In genomic region chr7:7640221-7641128, GRCh38 we compare ENCODE assay signal across 1 cellular context.
TF ChIP-seq lines count a peak whose summit lies in the region.

Gene UMAD1 (plus strand): TSS chr7:7640752. CDS start chr7:7673372, 32,620 bp downstream.

TF ChIP-seq in HepG2, 621 proteins besides CTCF, POLR2A, EP300 and RAD21 (continued from another document and continues in another):
- TF ChIP-seq ARID4A (CRISPR knock-in tag; IDR thresholded peaks at IDR 0.05; ENCODE audit: borderline replicate concordance): peak; percentile 98
- TF ChIP-seq ETV6 (CRISPR knock-in tag; conservative IDR thresholded peaks at IDR 0.05): 0 out of 2 replicates have a peak, but pooled peaks have one; percentile 46
- TF ChIP-seq ZBTB21 (CRISPR knock-in tag; IDR thresholded peaks at IDR 0.05): peak; percentile 70
- peak; percentile 50; the same call in 1 of the 2 replicates for TF ChIP-seq UBTF (CRISPR knock-in tag; IDR thresholded peaks at IDR 0.05)
- peak; percentile 83 for TF ChIP-seq BATF2 (CRISPR knock-in tag; IDR thresholded peaks at IDR 0.05)
- peak; percentile 32 for TF ChIP-seq MYPOP (CRISPR knock-in tag; IDR thresholded peaks at IDR 0.05)
- 0 out of 2 replicates have a peak, but pooled peaks have one; percentile 28 for TF ChIP-seq FOSL2 (CRISPR knock-in tag; IDR thresholded peaks at IDR 0.05)
- TF ChIP-seq HIC2 (CRISPR knock-in tag; IDR thresholded peaks at IDR 0.05; ENCODE audit: low read depth): 0 out of 2 replicates have a peak, but pooled peaks have one; percentile 48
- peak; percentile 77 for TF ChIP-seq ASH2L (IDR thresholded peaks at IDR 0.05; ENCODE audit: insufficient read length, low read depth, low read length)
- TF ChIP-seq GFI1 (CRISPR knock-in tag; IDR thresholded peaks at IDR 0.05; ENCODE audit: borderline replicate concordance): peak; percentile 31; the same call in 1 of the 2 replicates
- peak; percentile 56; the same call in 1 of the 2 replicates for TF ChIP-seq ZNF607 (CRISPR knock-in tag; IDR thresholded peaks at IDR 0.05; ENCODE audit: borderline replicate concordance)
- TF ChIP-seq MAX (IDR thresholded peaks at IDR 0.05): peak; percentile 71
- TF ChIP-seq HNF4G (IDR thresholded peaks at IDR 0.05; ENCODE audit: borderline replicate concordance, low read depth, low read length): no peak; the same call in 1 of the 2 replicates
- TF ChIP-seq HNF4G (CRISPR knock-in tag; IDR thresholded peaks at IDR 0.05; ENCODE audit: borderline replicate concordance, low read depth): no peak
- TF ChIP-seq NCOR1 (IDR thresholded peaks at IDR 0.05; ENCODE audit: borderline replicate concordance, low read length): no peak
- TF ChIP-seq SUZ12 (IDR thresholded peaks at IDR 0.05; ENCODE audit: low read depth, low read length): 0 out of 2 replicates have a peak, but pooled peaks have one; percentile 16
- no peak for TF ChIP-seq ZNF546 (CRISPR knock-in tag; conservative IDR thresholded peaks at IDR 0.05)
- peak; percentile 53 for TF ChIP-seq TEAD3 (CRISPR knock-in tag; optimal IDR thresholded peaks at IDR 0.05; ENCODE audit: borderline replicate concordance)
- TF ChIP-seq XRCC5 (optimal IDR thresholded peaks at IDR 0.05; ENCODE audit: low read length): peak; percentile 64
- TF ChIP-seq DMTF1 (CRISPR knock-in tag; IDR thresholded peaks at IDR 0.05): no peak
- TF ChIP-seq MIXL1 (CRISPR knock-in tag; IDR thresholded peaks at IDR 0.05): peak; percentile 27; the same call in 1 of the 2 replicates
- no peak for TF ChIP-seq NFE2L2 (IDR thresholded peaks at IDR 0.05; ENCODE audit: low read length)
- TF ChIP-seq ARID3A (IDR thresholded peaks at IDR 0.05; ENCODE audit: low read depth, low read length): no peak
- peak; percentile 50; the same call in 1 of the 2 replicates for TF ChIP-seq NKX3-1 (CRISPR knock-in tag; IDR thresholded peaks at IDR 0.05)
- TF ChIP-seq ARNT2 (CRISPR knock-in tag; IDR thresholded peaks at IDR 0.05; ENCODE audit: low read depth): peak; percentile 81
- TF ChIP-seq PTBP1 (IDR thresholded peaks at IDR 0.05; ENCODE audit: low read depth, low read length, poor library complexity, severe bottlenecking): no peak
- peak; percentile 37; the same call in 1 of the 2 replicates for TF ChIP-seq IRF2 (CRISPR knock-in tag; IDR thresholded peaks at IDR 0.05)
- peak; percentile 73; the same call in 1 of the 2 replicates for TF ChIP-seq ETV5 (CRISPR knock-in tag; IDR thresholded peaks at IDR 0.05; ENCODE audit: borderline replicate concordance)
- peak; percentile 56; the same call in 1 of the 2 replicates for TF ChIP-seq SNAPC2 (CRISPR knock-in tag; IDR thresholded peaks at IDR 0.05)
- TF ChIP-seq ZNF713 (CRISPR knock-in tag; IDR thresholded peaks at IDR 0.05): no peak
- TF ChIP-seq ZNF564 (CRISPR knock-in tag; IDR thresholded peaks at IDR 0.05): 0 out of 2 replicates have a peak, but pooled peaks have one; percentile 40
- TF ChIP-seq SALL2 (CRISPR knock-in tag; IDR thresholded peaks at IDR 0.05): peak; percentile 52; the same call in 1 of the 2 replicates
- no peak for TF ChIP-seq GTF2F1 (IDR thresholded peaks at IDR 0.05; ENCODE audit: low read length)
- TF ChIP-seq HBP1 (CRISPR knock-in tag; IDR thresholded peaks at IDR 0.05; ENCODE audit: low read depth): no peak
- TF ChIP-seq JUN (CRISPR knock-in tag; IDR thresholded peaks at IDR 0.05): no peak
- no peak for TF ChIP-seq STAT5B (CRISPR knock-in tag; IDR thresholded peaks at IDR 0.05)
- TF ChIP-seq LBX2 (CRISPR knock-in tag; IDR thresholded peaks at IDR 0.05; ENCODE audit: borderline replicate concordance): peak; percentile 67; the same call in 1 of the 2 replicates
